In the genomic region with DNA sequence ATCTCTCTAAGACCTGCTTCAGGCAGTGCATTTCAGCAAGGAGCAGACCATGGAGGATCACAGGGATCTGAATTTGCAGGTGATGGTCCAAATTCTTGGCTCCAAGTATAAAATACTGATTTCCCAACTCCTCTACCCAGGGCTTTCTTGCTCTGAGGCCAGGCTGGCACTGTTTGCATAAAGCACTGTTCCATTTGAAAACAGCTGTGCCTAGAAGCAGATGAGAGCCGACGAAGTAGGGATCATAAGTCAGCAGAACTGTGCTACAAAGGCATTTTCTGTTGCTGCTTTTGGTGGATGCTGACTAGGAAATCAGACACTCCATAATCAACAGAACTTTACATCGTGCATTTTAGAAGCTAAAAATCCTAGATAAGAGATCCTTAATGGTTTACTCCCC, we compare ENCODE assay signal across 24 cellular contexts.
"Had no signal": no experiment of that assay in that cellular context is flagged by ENCODE, and none has a peak within 500 bp of the region (broad histone marks: within the 10 kb centered on the region; RNA-seq: fewer than 3 reads in every experiment).

No MANE protein-coding gene starts in this region.

- H3K27ac Mint-ChIP-seq: dendritic cell treated with granulocyte-macrophage colony-stimulating factor and Interleukin-4, amounts not matched to agents 40 ng/mL and 50 ng/mL, for 4 days; effector memory CD8-positive, alpha-beta T cell; memory B cell; mesothelial cell of epicardium; natural killer cell; progenitor cell of endocrine pancreas had no signal

- H3K9me3 ChIP-seq: gastrocnemius medialis, left ventricle myocardium inferior, lower lobe of right lung, pancreas, stomach, thoracic aorta, transverse colon had no signal

- FAIRE-seq: colon, endothelial cell of umbilical vein, kidney, pancreas, small intestine had no signal

- ATAC-seq: effector memory CD8-positive, alpha-beta T cell; gastrocnemius medialis; left cardiac atrium; lower lobe of right lung; natural killer cell; right cardiac atrium had no signal

- H3K27me3 Mint-ChIP-seq: dendritic cell treated with granulocyte-macrophage colony-stimulating factor and Interleukin-4, amounts not matched to agents 40 ng/mL and 50 ng/mL, for 4 days; effector memory CD8-positive, alpha-beta T cell; progenitor cell of endocrine pancreas had no signal

- DNase-seq: effector memory CD8-positive, alpha-beta T cell; erythroblast; gastrocnemius medialis; kidney; left cardiac atrium; left ventricle myocardium inferior; lower lobe of right lung; natural killer cell; pancreas; right cardiac atrium; small intestine; stimulated activated CD4-positive, alpha-beta T cell treated with anti-CD3 and anti-CD28 coated beads, Interleukin-12 subunit alpha, Interleukin-12 subunit beta, amount 100 ng/mL, for 4 hours; stimulated activated naive CD4-positive, alpha-beta T cell; stomach; substantia nigra; transverse colon had no signal

- H3K4me1 ChIP-seq: gastrocnemius medialis, left ventricle myocardium inferior, lower lobe of right lung, pancreas, stomach, transverse colon had no signal

- H3K4me3 ChIP-seq: gastrocnemius medialis, left ventricle myocardium inferior, lower lobe of right lung, pancreas, stomach, thoracic aorta, transverse colon had no signal

- H3K27ac ChIP-seq: gastrocnemius medialis, left ventricle myocardium inferior, lower lobe of right lung, pancreas, stomach, thoracic aorta, transverse colon had no signal

- H3K27me3 ChIP-seq: gastrocnemius medialis, pancreas, stomach, transverse colon had no signal

- H3K9me3 Mint-ChIP-seq: dendritic cell treated with granulocyte-macrophage colony-stimulating factor and Interleukin-4, amounts not matched to agents 40 ng/mL and 50 ng/mL, for 4 days; memory B cell had no signal

- H3K4me3 Mint-ChIP-seq: dendritic cell treated with granulocyte-macrophage colony-stimulating factor and Interleukin-4, amounts not matched to agents 40 ng/mL and 50 ng/mL, for 4 days; effector memory CD8-positive, alpha-beta T cell; memory B cell; mesothelial cell of epicardium; natural killer cell; neural crest cell had no signal

- H3K36me3 ChIP-seq: gastrocnemius medialis, left ventricle myocardium inferior, lower lobe of right lung, pancreas, stomach, thoracic aorta, transverse colon had no signal

- H3K36me3 Mint-ChIP-seq: memory B cell, mesothelial cell of epicardium, natural killer cell had no signal

- H3K4me1 Mint-ChIP-seq: memory B cell, natural killer cell, neural crest cell had no signal
